In genomic region chr7:151024435-151025056, GRCh38 we compare ENCODE assay signal across 19 cellular contexts. TPM values are rescaled to one million over a fixed set of nuclear protein-coding genes. Genes with fewer than 3 reads are reported as not detected.
A peak's percentile ranks its signal among the peaks of the same experiment; 100 is the strongest.
DNase-seq lines count a peak whose midpoint lies in the region; FAIRE-seq and TF ChIP-seq lines count a peak whose summit lies in the region.
"Had no signal": no experiment of that assay in that cellular context is flagged by ENCODE, and none has a peak within 500 bp of the region (broad histone marks: within the 10 kb centered on the region; RNA-seq: fewer than 3 reads in every experiment).

TSS of gene ATG9B (minus strand) at chr7:151024494. CDS start at chr7:151024423, 71 bp downstream.

- no peak within 1 kb of the TSS for H3K18ac ChIP-seq in H1 (ENCODE audit: extremely low read depth, low read length)

- H3K4me2 ChIP-seq in H1 (ENCODE audit: insufficient read depth in 1 of 2, low read depth in 2 of 2, low read length in 2 of 2) (no peak within 1 kb of the TSS), neural progenitor cell (no peak within 1 kb of the TSS)

- no peak for TF ChIP-seq POLR2A in H1 (IDR thresholded peaks at IDR 0.05; ENCODE audit: control extremely low read depth in 1 of 2, low read depth in 2 of 2, low read length in 2 of 2)

- peaks cover 2% of the 10 kb centered on the region for H3K27me3 Mint-ChIP-seq in Caco-2 (ENCODE audit: insufficient read depth, unreplicated experiment)
- peaks cover 17% of the 10 kb centered on the region for H3K27me3 Mint-ChIP-seq in neural progenitor cell (ENCODE audit: insufficient read depth, low read depth)
- H3K27me3 Mint-ChIP-seq: activated naive CD4-positive, alpha-beta T cell treated with anti-CD3 and anti-CD28 coated beads, Interleukin-2, amount 50 U/mL, for 24 hours had no signal

- intact Hi-C loops in Caco-2 (cut with micrococcal nuclease; ENCODE audit: unreplicated experiment) = no loop called here

- no peak within 1 kb of the TSS; the same call in 1 of the 2 replicates for H2AK5ac ChIP-seq in H1 (ENCODE audit: low read depth, low read length)

- no peak within 1 kb of the TSS for H2BK120ac ChIP-seq in H1 (replicated peaks; ENCODE audit: low read depth, low read length)

- no peak within 1 kb of the TSS for H2BK5ac ChIP-seq in H1 (ENCODE audit: low read depth, low read length)

- H3K4me1 ChIP-seq in Caco-2 = peaks cover 43% of the 10 kb centered on the region
- peaks cover 0 to 6% (median 4%) of the 10 kb centered on the region in 4 experiments; a peak in 3 of 7 replicates for H3K4me1 ChIP-seq in H1 (replicated peaks in 1 of 4; ENCODE audit: control insufficient read depth in 3 of 4, insufficient read depth in 4 of 4, low read length in 3 of 4)
- peaks cover 32% of the 10 kb centered on the region for H3K4me1 ChIP-seq in neural progenitor cell

- no peak within 1 kb of the TSS for H4K8ac ChIP-seq in H1 (ENCODE audit: extremely low read depth, insufficient read depth, low read length)

- no peak within 1 kb of the TSS for H3K14ac ChIP-seq in H1 (ENCODE audit: insufficient read length)

- H3K23me2 ChIP-seq in H1 (ENCODE audit: low read depth, low read length) = peaks cover 3% of the 10 kb centered on the region; the same call in 1 of the 2 replicates

- H3K36me3 Mint-ChIP-seq in Caco-2 (ENCODE audit: insufficient read depth, unreplicated experiment) (peaks cover 15% of the 10 kb centered on the region), neural progenitor cell (no peaks in the 10 kb centered on the region)

- H3K4me3 ChIP-seq in Caco-2 (ENCODE audit: low read depth, low read length) = no peak within 1 kb of the TSS
- no peak within 1 kb of the TSS for H3K4me3 ChIP-seq in H1 (ENCODE audit: extremely low read depth in 1 of 4, insufficient read depth in 2 of 4, low read depth in 3 of 4, low read length in 4 of 4)
- H3K4me3 ChIP-seq in neural progenitor cell = no peak within 1 kb of the TSS
- H3K4me3 ChIP-seq: pancreas, thyroid gland had no signal

- no TSS peak for BruUV-seq in Caco-2 (replicated peaks; lab: Mats Ljungman, UMichigan)

- H3K9me3 ChIP-seq in Caco-2 = no peaks in the 10 kb centered on the region
- H3K9me3 ChIP-seq in H1 (ENCODE audit: insufficient read depth in 2 of 2, low read depth in 1 of 2, low read length in 1 of 2) = no peaks in the 10 kb centered on the region
- no peaks in the 10 kb centered on the region for H3K9me3 ChIP-seq in neural progenitor cell (ENCODE audit: low read depth)
- H3K9me3 ChIP-seq: pancreas, thyroid gland had no signal

- no peak within 1 kb of the TSS for H4K91ac ChIP-seq in H1 (replicated peaks; ENCODE audit: insufficient read length, low read length)

- WGBS in H1 (ENCODE audit: extremely low coverage in 1 of 2, insufficient coverage in 1 of 2, insufficient read length in 1 of 2, insufficient replicate concordance in 2 of 2, low coverage in 1 of 2, low lambda C conversion rate in 2 of 2, missing lambda C conversion rate in 1 of 2), 2 experiments = 83% methylated on average over 4 of the region's 4 CpGs; no CpG with 5 or more reads in 1 of the 2 experiments

- no peaks in the 10 kb centered on the region for H3K36me3 ChIP-seq in Caco-2 (ENCODE audit: control insufficient read depth, insufficient read depth, low read length)
- no peaks in the 10 kb centered on the region for H3K36me3 ChIP-seq in H1 (ENCODE audit: control insufficient read depth in 2 of 4, insufficient read depth in 4 of 4, low read length in 3 of 4)
- H3K36me3 ChIP-seq in neural progenitor cell = no peaks in the 10 kb centered on the region
- H3K36me3 ChIP-seq: pancreas, thyroid gland had no signal

- H3K23ac ChIP-seq in H1 (ENCODE audit: insufficient read length) = no peak within 1 kb of the TSS

- H2BK20ac ChIP-seq in H1 (ENCODE audit: low read length) = no peak within 1 kb of the TSS

- H3K56ac ChIP-seq in H1 (replicated peaks; ENCODE audit: insufficient read length, low read depth, low read length) = no peak within 1 kb of the TSS

- H3K27ac ChIP-seq in H1 (ENCODE audit: low read depth, low read length) (no peak within 1 kb of the TSS), neural progenitor cell (no peak within 1 kb of the TSS)
- H3K27ac ChIP-seq: pancreas, thyroid gland had no signal

- no peaks in the 10 kb centered on the region for H3K79me1 ChIP-seq in H1 (ENCODE audit: low read depth, low read length)

- FAIRE-seq in H1 (lab: Jason Lieb, UNC) (no peak), HTR-8/SVneo (lab: Jason Lieb, UNC) (no peak)
- FAIRE-seq: pancreas had no signal

- no peak within 1 kb of the TSS for H3K4me3 Mint-ChIP-seq in Caco-2 (ENCODE audit: unreplicated experiment)
- H3K4me3 Mint-ChIP-seq in neural progenitor cell = no peak within 1 kb of the TSS
- H3K4me3 Mint-ChIP-seq: activated naive CD4-positive, alpha-beta T cell treated with anti-CD3 and anti-CD28 coated beads, Interleukin-2, amount 50 U/mL, for 24 hours; B cell; T-helper 2 cell treated with Interferon-gamma antibody and Interleukin-4, amounts not matched to agents 5 μg/mL and 100 μg/mL, for 36 hours had no signal

- no peak within 1 kb of the TSS for H3K4ac ChIP-seq in H1 (replicated peaks; ENCODE audit: insufficient read length, low read depth, low read length)

- 0 out of 2 replicates have a peak within 1 kb of the TSS, but pooled peaks have one; percentile 17 for H2BK12ac ChIP-seq in H1 (ENCODE audit: low read depth, low read length)

- peak within 1 kb of the TSS; percentile 99 for H3K27ac Mint-ChIP-seq in Caco-2 (ENCODE audit: unreplicated experiment)
- peak within 1 kb of the TSS; percentile 68 for H3K27ac Mint-ChIP-seq in neural progenitor cell
- H3K27ac Mint-ChIP-seq: activated naive CD4-positive, alpha-beta T cell treated with anti-CD3 and anti-CD28 coated beads, Interleukin-2, amount 50 U/mL, for 24 hours; B cell; T-helper 2 cell treated with Interferon-gamma antibody and Interleukin-4, amounts not matched to agents 5 μg/mL and 100 μg/mL, for 36 hours had no signal

- TF ChIP-seq EP300 in H1 (IDR thresholded peaks at IDR 0.05; ENCODE audit: borderline replicate concordance in 1 of 2, low read depth in 2 of 2, low read length in 2 of 2) = no peak

- H3K9me3 Mint-ChIP-seq in Caco-2 (ENCODE audit: unreplicated experiment) (no peaks in the 10 kb centered on the region), neural progenitor cell (no peaks in the 10 kb centered on the region)
- H3K9me3 Mint-ChIP-seq: activated naive CD4-positive, alpha-beta T cell treated with anti-CD3 and anti-CD28 coated beads, Interleukin-2, amount 50 U/mL, for 24 hours; T-helper 2 cell treated with Interferon-gamma antibody and Interleukin-4, amounts not matched to agents 5 μg/mL and 100 μg/mL, for 36 hours had no signal

- no peak within 1 kb of the TSS; a peak in 1 of 7 replicates for H3K9ac ChIP-seq in H1 (replicated peaks in 1 of 4; ENCODE audit: extremely low read depth in 1 of 4, low read depth in 3 of 4, low read length in 3 of 4)
- no peak within 1 kb of the TSS for H3K9ac ChIP-seq in neural progenitor cell

- DNase-seq in Caco-2 (peak in 1 of 2 experiments; percentile 64), HT-29 (ENCODE audit: low spot score) (peak; percentile 41), H1 (ENCODE audit: low read depth in 1 of 2, low spot score in 2 of 2) (no peak), neural progenitor cell (ENCODE audit: low spot score) (no peak), HTR-8/SVneo (ENCODE audit: insufficient read length, low spot score) (no peak), NCI-H1048 (lab: John Stamatoyannopoulos, UW) (no peak), MV-4-11 (lab: John Stamatoyannopoulos, UW) (no peak)
- DNase-seq: activated CD8-positive, alpha-beta memory T cell treated with anti-CD3 and anti-CD28 coated beads, Interleukin-2, amount 50 U/mL, for 48 hours; Kasumi-1; kidney glomerular epithelial cell; NCI-H1436; NCI-H446; Right ventricle myocardium superior; thyroid gland had no signal

- H4K5ac ChIP-seq in H1 (ENCODE audit: insufficient read length, low read depth, low read length) = no peak within 1 kb of the TSS

- H3K27me3 ChIP-seq in Caco-2 (replicated peaks; ENCODE audit: control insufficient read depth, insufficient read depth, low read length) (no peaks in the 10 kb centered on the region), H1 (replicated peaks in 1 of 4; ENCODE audit: control insufficient read depth in 3 of 4, extremely low read depth in 1 of 4, insufficient read depth in 3 of 4, low read length in 3 of 4) (peaks cover 1 to 18% (median 15%) of the 10 kb centered on the region in 4 experiments), neural progenitor cell (peaks cover 30% of the 10 kb centered on the region)
- H3K27me3 ChIP-seq: pancreas, thyroid gland had no signal

- H2AFZ ChIP-seq in H1 (ENCODE audit: low read length) (no peak within 1 kb of the TSS), neural progenitor cell (replicated peaks) (no peak within 1 kb of the TSS)

- CTCF ChIA-PET in Caco-2 (lab: Charles Lee) = interaction anchor here (0.7 kb wide), 1 partner anchor 22 kb away, joined by 6 read pairs; no protein-coding TSS in a partner anchor
- CTCF ChIA-PET in H1 (lab: Charles Lee; ENCODE audit: partially characterized antibody) = interaction anchor here (0.7 to 8.0 kb wide), 10 partner anchors 8 to 146 kb away, joined by 3 to 116 read pairs (median 3); no protein-coding TSS in a partner anchor

- no peak for TF ChIP-seq CTCF in Caco-2 (IDR thresholded peaks at IDR 0.05; ENCODE audit: insufficient read depth in 1 of 2, low read depth in 1 of 2, low read length in 1 of 2, severe bottlenecking in 1 of 2, unreplicated experiment in 1 of 2)
- TF ChIP-seq CTCF in H1 (IDR thresholded peaks at IDR 0.05; ENCODE audit: control extremely low read depth in 1 of 3, insufficient read depth in 1 of 3, low read depth in 1 of 3, low read length in 3 of 3) = no peak
- no peak for TF ChIP-seq CTCF in neural progenitor cell (IDR thresholded peaks at IDR 0.05)

- no peaks in the 10 kb centered on the region for H3K79me2 ChIP-seq in H1 (ENCODE audit: control insufficient read depth in 1 of 2, insufficient read depth in 2 of 2, low read length in 2 of 2)
- peaks cover 2% of the 10 kb centered on the region for H3K79me2 ChIP-seq in neural progenitor cell (ENCODE audit: low read depth)

- H2BK15ac ChIP-seq in H1 (ENCODE audit: low read length) = peak within 1 kb of the TSS; percentile 88; the same call in 1 of the 2 replicates

- H3K4me1 Mint-ChIP-seq in Caco-2 (ENCODE audit: low read depth, unreplicated experiment) (peaks cover 47% of the 10 kb centered on the region), neural progenitor cell (peaks cover 60% of the 10 kb centered on the region)

- POLR2A ChIA-PET in Caco-2 (lab: Charles Lee) = interaction anchor here (0.6 kb wide), 1 partner anchor 300 kb away, joined by 10 read pairs; no protein-coding TSS in a partner anchor
- POLR2A ChIA-PET in H1 (lab: Charles Lee; ENCODE audit: partially characterized antibody) = no interaction called here

- TF ChIP-seq RAD21 in H1 (IDR thresholded peaks at IDR 0.05 in 1 of 2, conservative IDR thresholded peaks at IDR 0.05 in 1 of 2; ENCODE audit: low read depth in 2 of 2, low read length in 2 of 2) = no peak

- H4K20me1 ChIP-seq in H1 (replicated peaks in 1 of 2; ENCODE audit: control insufficient read depth in 1 of 2, insufficient read depth in 2 of 2, low read length in 2 of 2) (no peaks in the 10 kb centered on the region), neural progenitor cell (ENCODE audit: low read depth) (no peaks in the 10 kb centered on the region)

- peaks cover 37% of the 10 kb centered on the region for H3F3A ChIP-seq in neural progenitor cell (ENCODE audit: low read depth)

RNA-seq across cellular contexts. Expression of gene ATG9B, which starts in this region (rescaled TPM):
- total RNA-seq in Caco-2 (2022) (4.3 and 4.8 TPM in 2 replicates), neural progenitor cell (ENCODE audit: low replicate concordance) (0.43 and 1.8 TPM in 2 replicates)
- 0.47 and 1.0 TPM in 2 replicates for total RNA-seq in HT-29 (2014; rRNA removed; shearing (Covaris generic))
- 2.3 and 2.6 TPM in 2 replicates for total RNA-seq in H1 (2021; fragmentation: NEBNext Ultra II Directional; extraction: Animal tissue kit (Norgen Biotek cat#: 25700))
- 1.4 and 2.7 TPM in 2 replicates for polyA plus RNA-seq in H1 (2011; rRNA removed)
- 2.7 TPM for polyA plus RNA-seq in H1 (2011; cell fraction: cytosol; rRNA removed)
- polyA plus RNA-seq in H1 (2011; cell fraction: nucleus; rRNA removed) = 6.4 TPM
- polyA plus RNA-seq in H1 (2012, experiment 1 of 2) = 2.7 to 4.3 TPM (median 3.1 TPM) in 4 replicates
- polyA plus RNA-seq in H1 (2012, experiment 2 of 2) = 0.79 TPM
- 1.7 TPM for polyA plus RNA-seq in H1 (2013, experiment 1 of 2)
- polyA plus RNA-seq in H1 (2013, experiment 2 of 2) = 1.8 TPM
- 0.19 and 0.51 TPM in 2 replicates for polyA minus RNA-seq in H1 (2011; rRNA and poly(A)+ RNA removed)
- polyA minus RNA-seq in H1 (2011; cell fraction: cytosol; rRNA and poly(A)+ RNA removed) = 0.88 TPM
- polyA minus RNA-seq in H1 (2011; cell fraction: nucleus; rRNA and poly(A)+ RNA removed) = 0.60 TPM
- total RNA-seq: Right ventricle myocardium superior, skeletal muscle tissue had no signal
